ENCODE assay signal across 12 cellular contexts in genomic region chr2:98761267-98761781, GRCh38. TPM values are rescaled to one million over a fixed set of nuclear protein-coding genes. Genes with fewer than 3 reads are reported as not detected.
A peak's percentile ranks its signal among the peaks of the same experiment; 100 is the strongest.
DNase-seq lines count a peak whose midpoint lies in the region; TF ChIP-seq lines count a peak whose summit lies in the region.
"Had no signal": no experiment of that assay in that cellular context is flagged by ENCODE, and none has a peak within 500 bp of the region (broad histone marks: within the 10 kb centered on the region; RNA-seq: fewer than 3 reads in every experiment).

No MANE protein-coding gene starts in this region.

- TF ChIP-seq CTCF in type B pancreatic cell (conservative IDR thresholded peaks at IDR 0.05): no peak

- no peak overlapping the region for H2BK5ac ChIP-seq in neuronal stem cell (ENCODE audit: low read length)

- H3K4ac ChIP-seq in neuronal stem cell (ENCODE audit: low read length): no peak overlapping the region

- H2BK15ac ChIP-seq in neuronal stem cell (ENCODE audit: low read length): no peak overlapping the region

- no peak overlapping the region for H3K4me2 ChIP-seq in neuronal stem cell (ENCODE audit: insufficient read depth, low read length, poor library complexity, severe bottlenecking)

- H3K79me1 ChIP-seq in neuronal stem cell (ENCODE audit: low read depth, low read length): no peaks in the 10 kb centered on the region

- no peak overlapping the region for H2BK12ac ChIP-seq in neuronal stem cell (ENCODE audit: low read length)

- no peak overlapping the region for H4K8ac ChIP-seq in neuronal stem cell (ENCODE audit: low read depth, low read length)

- no peaks in the 10 kb centered on the region for H3K27me3 Mint-ChIP-seq in activated naive CD4-positive, alpha-beta T cell treated with anti-CD3 and anti-CD28 coated beads, Interleukin-2, amount 50 U/mL, for 24 hours
- H3K27me3 Mint-ChIP-seq in type B pancreatic cell: peaks cover 6% of the 10 kb centered on the region

- H3K4me3 ChIP-seq in neuronal stem cell (ENCODE audit: low read length in 2 of 2): no peak overlapping the region
- H3K4me3 ChIP-seq: vagina had no signal

- peaks cover 78% of the 10 kb centered on the region for H3K4me1 Mint-ChIP-seq in activated naive CD4-positive, alpha-beta T cell treated with anti-CD3 and anti-CD28 coated beads, Interleukin-2, amount 50 U/mL, for 24 hours
- H3K4me1 Mint-ChIP-seq in type B pancreatic cell (ENCODE audit: unreplicated experiment): no peaks in the 10 kb centered on the region

- no peak overlapping the region for H2AFZ ChIP-seq in neuronal stem cell (ENCODE audit: low read length)

- DNase-seq in Ammon's horn (ENCODE audit: low spot score) (peak; percentile 44), T-helper 2 cell (peak in 3 of 5 experiments; percentile 32 to 79 (median 62)), neuronal stem cell (ENCODE audit: low spot score) (no peak), hippocampal formation (lab: John Stamatoyannopoulos, UW) (no peak), retina (no peak), type B pancreatic cell (ENCODE audit: extremely low spot score, unreplicated experiment) (no peak), GDM1 (lab: John Stamatoyannopoulos, UW) (no peak)
- DNase-seq: NCI-H2171, WERI-Rb-1 had no signal

- H4K91ac ChIP-seq in neuronal stem cell (ENCODE audit: low read depth, low read length, poor library complexity): no peak overlapping the region

- WGBS in neuronal stem cell (ENCODE audit: extremely low coverage in 2 of 2, insufficient read length in 2 of 2, insufficient replicate concordance in 1 of 2), 2 donors: no CpG with 5 or more reads among the region's 9 CpGs

- H3K9me3 Mint-ChIP-seq in activated naive CD4-positive, alpha-beta T cell treated with anti-CD3 and anti-CD28 coated beads, Interleukin-2, amount 50 U/mL, for 24 hours: no peaks in the 10 kb centered on the region
- H3K9me3 Mint-ChIP-seq in type B pancreatic cell: no peaks in the 10 kb centered on the region
- H3K9me3 Mint-ChIP-seq: nephron had no signal

- no peak overlapping the region for H3K27ac ChIP-seq in neuronal stem cell (replicated peaks; ENCODE audit: low read length)
- H3K27ac ChIP-seq: vagina, WERI-Rb-1 had no signal

- H3K27me3 ChIP-seq in neuronal stem cell (ENCODE audit: control insufficient read depth in 3 of 3, insufficient read depth in 3 of 3, low read depth in 1 of 3, low read length in 3 of 3): peaks cover 0 to 12% (median 0%) of the 10 kb centered on the region in 3 experiments
- H3K27me3 ChIP-seq: vagina had no signal

- no peaks in the 10 kb centered on the region for H3K36me3 ChIP-seq in neuronal stem cell (replicated peaks in 1 of 2; ENCODE audit: control insufficient read depth in 2 of 2, insufficient read depth in 2 of 2, low read length in 2 of 2)
- H3K36me3 ChIP-seq: vagina, WERI-Rb-1 had no signal

- no peak overlapping the region for H2AK5ac ChIP-seq in neuronal stem cell (ENCODE audit: low read depth, low read length)

- peak overlapping the region; percentile 82 for H3K27ac Mint-ChIP-seq in activated naive CD4-positive, alpha-beta T cell treated with anti-CD3 and anti-CD28 coated beads, Interleukin-2, amount 50 U/mL, for 24 hours
- H3K27ac Mint-ChIP-seq in type B pancreatic cell: no peak overlapping the region
- H3K27ac Mint-ChIP-seq: nephron had no signal

- no peaks in the 10 kb centered on the region for H3K36me3 Mint-ChIP-seq in activated naive CD4-positive, alpha-beta T cell treated with anti-CD3 and anti-CD28 coated beads, Interleukin-2, amount 50 U/mL, for 24 hours
- H3K36me3 Mint-ChIP-seq in type B pancreatic cell: no peaks in the 10 kb centered on the region

- H3K4me3 Mint-ChIP-seq in activated naive CD4-positive, alpha-beta T cell treated with anti-CD3 and anti-CD28 coated beads, Interleukin-2, amount 50 U/mL, for 24 hours: peak overlapping the region; percentile 81
- no peak overlapping the region for H3K4me3 Mint-ChIP-seq in type B pancreatic cell
- H3K4me3 Mint-ChIP-seq: nephron had no signal

- H3K4me1 ChIP-seq in neuronal stem cell (ENCODE audit: control insufficient read depth in 2 of 2, insufficient read depth in 1 of 2, low read depth in 1 of 2, low read length in 2 of 2): peaks cover 0 to 3% of the 10 kb centered on the region in 2 donors

- no peak overlapping the region for H3K14ac ChIP-seq in neuronal stem cell (ENCODE audit: low read length)

- H2BK120ac ChIP-seq in neuronal stem cell (ENCODE audit: low read depth, low read length): no peak overlapping the region

- no peak overlapping the region for H3K18ac ChIP-seq in neuronal stem cell (ENCODE audit: low read length)

- H3K9me3 ChIP-seq in neuronal stem cell (replicated peaks in 1 of 2; ENCODE audit: control insufficient read depth in 2 of 2, insufficient read depth in 1 of 2, low read depth in 1 of 2, low read length in 2 of 2): no peaks in the 10 kb centered on the region
- H3K9me3 ChIP-seq: vagina had no signal

- H3K9ac ChIP-seq in neuronal stem cell (ENCODE audit: low read depth, low read length, poor library complexity): peak overlapping the region; percentile 21

- no peak overlapping the region for H3K23ac ChIP-seq in neuronal stem cell (ENCODE audit: low read depth, low read length, poor library complexity)

RNA-seq across cellular contexts. Expression of gene MGAT4A, which starts 30.4 kb away (rescaled TPM):
- polyA plus RNA-seq in neuronal stem cell (2013, experiment 1 of 2): 3.4 TPM
- 3.4 TPM for polyA plus RNA-seq in neuronal stem cell (2013, experiment 2 of 2)
- total RNA-seq in type B pancreatic cell (ENCODE audit: low replicate concordance): 32.5 and 60.0 TPM in 2 replicates

Comparison
In these comparisons a context has a peak if more than half of its experiments do, and no peak if none do; other contexts are left out.
1. DNase-seq: peak in Ammon's horn (single experiment) and T-helper 2 cell (3 of 5); none in neuronal stem cell (single experiment), hippocampal formation (0 of 2), retina (single experiment), type B pancreatic cell (single experiment) and GDM1 (single experiment).